In genomic region chrX:40174594-40175415, GRCh38 we compare ENCODE assay signal across 8 cellular contexts.
DNase-seq lines count a peak whose midpoint lies in the region; ATAC-seq and TF ChIP-seq lines count a peak whose summit lies in the region.

No MANE protein-coding gene starts in this region.

- no peaks in the 10 kb centered on the region for H3K9me3 ChIP-seq in esophagus muscularis mucosa
- no peaks in the 10 kb centered on the region for H3K9me3 ChIP-seq in aorta (ENCODE audit: control insufficient read depth, low read length)

- H3K27ac Mint-ChIP-seq in natural killer cell = peak overlapping the region; percentile 93

- ATAC-seq in natural killer cell (peak; percentile 9 to 30 (median 27)), aorta (ENCODE audit: low FRiP score) (peak; percentile 44)

- H3K27me3 ChIP-seq in esophagus muscularis mucosa (peaks cover 0 to 10% (median 2%) of the 10 kb centered on the region in 4 donors), aorta (ENCODE audit: control insufficient read depth in 1 of 2, insufficient read depth in 2 of 2, low read length in 1 of 2) (no peaks in the 10 kb centered on the region)

- peak overlapping the region; percentile 90 to 96 (median 94) for H3K27ac ChIP-seq in esophagus muscularis mucosa (replicated peaks in 1 of 4)
- peak overlapping the region in 1 of 2 donors; percentile 93 for H3K27ac ChIP-seq in aorta (ENCODE audit: low read depth in 1 of 2, low read length in 2 of 2)

- WGBS in esophagus muscularis mucosa = 5% methylated on average over 50 of the region's 56 CpGs
- WGBS in aorta, 2 donors = 9 to 11% methylated on average over 55 to 56 of the region's 56 CpGs

- TF ChIP-seq EP300 in esophagus muscularis mucosa (IDR thresholded peaks at IDR 0.05) = no peak

- TF ChIP-seq POLR2A in esophagus muscularis mucosa (IDR thresholded peaks at IDR 0.05; ENCODE audit: low read depth) = no peak

- H3K27me3 Mint-ChIP-seq in natural killer cell (ENCODE audit: low read depth in 2 of 2) = peaks cover 0 to 7% of the 10 kb centered on the region in 2 donors

- no peak for TF ChIP-seq CTCF in esophagus muscularis mucosa (IDR thresholded peaks at IDR 0.05)
- TF ChIP-seq CTCF in natural killer cell (IDR thresholded peaks at IDR 0.05) = no peak

- H3K36me3 Mint-ChIP-seq in natural killer cell = no peaks in the 10 kb centered on the region

- H3K4me1 Mint-ChIP-seq in natural killer cell = peaks cover 33 to 35% of the 10 kb centered on the region in 2 donors

- intact Hi-C loops in esophagus muscularis mucosa (cut with DNase I) = loop anchor here (5.0 to 10.0 kb wide), 2 partner anchors 83 to 90 kb away; no protein-coding TSS in a partner anchor
- intact Hi-C loops in natural killer cell (cut with micrococcal nuclease) = loop anchor here (2.0 to 10.0 kb wide), 3 partner anchors 76 to 318 kb away; no protein-coding TSS in a partner anchor
- intact Hi-C loops in aorta (cut with DNase I) = loop anchor here in 1 of 2 donors (2.0 kb wide), 1 partner anchor 92 kb away; no protein-coding TSS in a partner anchor

- DNase-seq in NOMO-1 (lab: John Stamatoyannopoulos, UW; ENCODE audit: unreplicated experiment in 2 of 2) = peak; percentile 20 to 28
- no peak for DNase-seq in NOMO-1 treated with dmso at 0.1 percent for 144 hours (lab: John Stamatoyannopoulos, UW; ENCODE audit: unreplicated experiment)
- peak; percentile 59 for DNase-seq in NAMALWA (ENCODE audit: low spot score)
- peak; percentile 41 for DNase-seq in activated CD4-positive, alpha-beta T cell treated with anti-CD3 and anti-CD28 coated beads, Interleukin-2, amount 50 U/mL, for 1 hour
- no peak for DNase-seq in esophagus muscularis mucosa (ENCODE audit: extremely low spot score)
- DNase-seq in natural killer cell = peak; percentile 43
- peak; percentile 74 to 88 for DNase-seq in aorta
- DNase-seq in putamen (ENCODE audit: low spot score) = no peak

- H3K4me3 ChIP-seq in esophagus muscularis mucosa (peak overlapping the region; percentile 62 to 67 (median 64)), aorta (ENCODE audit: low read length in 2 of 2) (peak overlapping the region; percentile 32 to 40)

- peaks cover 10 to 77% (median 40%) of the 10 kb centered on the region in 4 donors for H3K4me1 ChIP-seq in esophagus muscularis mucosa
- no peaks in the 10 kb centered on the region for H3K4me1 ChIP-seq in aorta (ENCODE audit: control insufficient read depth in 1 of 2, insufficient read depth in 2 of 2, low read length in 2 of 2)

- peak overlapping the region; percentile 86 for H3K4me3 Mint-ChIP-seq in natural killer cell

- H3K36me3 ChIP-seq in esophagus muscularis mucosa (no peaks in the 10 kb centered on the region), aorta (ENCODE audit: control insufficient read depth in 1 of 2, insufficient read depth in 2 of 2, low read length in 1 of 2) (no peaks in the 10 kb centered on the region)

- H3K9me3 Mint-ChIP-seq in natural killer cell = no peaks in the 10 kb centered on the region

Comparison
In these comparisons a context has a peak if more than half of its experiments do, and no peak if none do; other contexts are left out.
1. DNase-seq: peak in NOMO-1 (2 of 2), NAMALWA (single experiment), activated CD4-positive, alpha-beta T cell treated with anti-CD3 and anti-CD28 coated beads, Interleukin-2, amount 50 U/mL, for 1 hour (single experiment), natural killer cell (single experiment) and aorta (2 of 2); none in NOMO-1 treated with dmso at 0.1 percent for 144 hours (single experiment), esophagus muscularis mucosa (single experiment) and putamen (single experiment).